ENCODE assay signal across 12 cellular contexts in the genomic region with DNA sequence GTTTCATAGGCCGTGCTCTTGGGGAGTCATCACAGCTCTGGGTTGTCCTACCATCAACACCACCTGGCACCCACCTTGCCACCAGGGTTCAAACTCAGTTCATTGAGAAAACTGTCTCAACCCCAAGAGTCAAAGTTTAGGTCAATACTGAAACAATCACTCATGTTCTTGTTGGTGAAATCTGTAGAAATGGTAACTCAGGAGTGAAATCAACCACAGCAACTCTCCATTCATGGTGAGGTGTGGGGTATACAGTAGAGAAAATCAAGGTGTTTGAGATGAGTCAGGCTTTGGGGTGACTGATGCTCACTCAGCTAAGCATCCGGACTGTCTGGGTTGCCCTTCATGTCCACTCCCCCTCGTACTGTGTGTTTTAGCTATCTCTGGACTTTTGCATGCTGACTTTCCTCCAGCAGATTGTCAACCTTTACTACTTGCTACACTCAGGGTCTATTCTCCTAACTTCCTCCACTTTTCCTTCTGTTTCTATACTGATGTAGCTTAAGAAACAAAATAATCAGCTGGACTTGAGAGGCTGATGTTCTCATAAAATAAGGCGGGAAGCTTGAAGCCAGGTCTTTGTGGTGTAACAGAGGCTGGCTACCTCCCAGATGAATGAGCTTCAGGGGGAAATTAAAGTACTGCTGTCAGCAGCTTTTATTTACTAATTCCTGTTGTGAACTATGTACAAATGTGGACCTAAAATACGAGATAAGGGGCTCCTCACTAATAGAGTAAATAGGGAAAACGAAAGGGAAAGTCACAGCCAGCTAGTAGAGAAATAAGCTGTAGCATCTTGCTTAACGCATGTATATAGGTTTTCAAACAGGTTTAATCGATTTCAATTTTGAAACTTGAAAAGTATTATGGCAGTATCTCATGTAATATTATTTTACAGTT.
DNase-seq lines count a peak whose midpoint lies in the region; ATAC-seq and TF ChIP-seq lines count a peak whose summit lies in the region.
"Had no signal": no experiment of that assay in that cellular context is flagged by ENCODE, and none has a peak within 500 bp of the region (broad histone marks: within the 10 kb centered on the region; RNA-seq: fewer than 3 reads in every experiment).

No MANE protein-coding gene starts in this region.

- intact Hi-C loops in MCF 10A (cut with micrococcal nuclease) = no loop called here
- intact Hi-C loops in breast epithelium (cut with DNase I; ENCODE audit: low total_unique reads) = loop anchor here (5.0 to 10.0 kb wide), 2 partner anchors 112 to 965 kb away; no protein-coding TSS in a partner anchor
- intact Hi-C loops in dendritic cell treated with granulocyte-macrophage colony-stimulating factor and Interleukin-4, amounts not matched to agents 40 ng/mL and 50 ng/mL, for 4 days (cut with micrococcal nuclease) = loop anchor here (10.0 kb wide), 1 partner anchor 112 kb away; no protein-coding TSS in a partner anchor
- intact Hi-C loops in dorsolateral prefrontal cortex (cut with DNase I) = loop anchor here (10.0 kb wide), 4 partner anchors 112 to 1458 kb away; partner anchors contain the start of gene KLF6 (in 1 of the 2)

- H3K27me3 Mint-ChIP-seq in MCF 10A (ENCODE audit: insufficient read depth, unreplicated experiment) = no peaks in the 10 kb centered on the region
- no peaks in the 10 kb centered on the region for H3K27me3 Mint-ChIP-seq in dendritic cell treated with granulocyte-macrophage colony-stimulating factor and Interleukin-4, amounts not matched to agents 40 ng/mL and 50 ng/mL, for 4 days
- no peaks in the 10 kb centered on the region for H3K27me3 Mint-ChIP-seq in CD8-positive, alpha-beta memory T cell

- H3K4me1 ChIP-seq in breast epithelium (no peaks in the 10 kb centered on the region), Peyer's patch (no peaks in the 10 kb centered on the region)
- no peaks in the 10 kb centered on the region for H3K4me1 ChIP-seq in CD8-positive, alpha-beta memory T cell (ENCODE audit: insufficient read depth, low read length)

- DNase-seq in MCF 10A (ENCODE audit: unreplicated experiment) (no peak), breast epithelium (ENCODE audit: low spot score in 2 of 2) (no peak), Peyer's patch (no peak), dorsolateral prefrontal cortex (no peak)
- peak; percentile 20 for DNase-seq in stimulated activated naive CD8-positive, alpha-beta T cell treated with anti-CD3 and anti-CD28 coated beads, Interleukin-15, Interleukin-2, amounts not matched to agents 100 U/mL and 50 U/mL, for 24 hours
- DNase-seq in CD8-positive, alpha-beta memory T cell = no peak
- DNase-seq: HCEC 1CT, head of caudate nucleus, NCI-H226 had no signal

- no peaks in the 10 kb centered on the region for H3K9me3 Mint-ChIP-seq in MCF 10A (ENCODE audit: unreplicated experiment)
- H3K9me3 Mint-ChIP-seq in dendritic cell treated with granulocyte-macrophage colony-stimulating factor and Interleukin-4, amounts not matched to agents 40 ng/mL and 50 ng/mL, for 4 days = no peaks in the 10 kb centered on the region
- no peaks in the 10 kb centered on the region for H3K9me3 Mint-ChIP-seq in CD8-positive, alpha-beta memory T cell

- CTCF ChIA-PET in MCF 10A (lab: Yijun Ruan, JAX) = interaction anchor here (0.6 to 1.3 kb wide), 2 partner anchors 114 to 335 kb away, joined by 3 read pairs; no protein-coding TSS in a partner anchor
- CTCF ChIA-PET in CD8-positive, alpha-beta memory T cell (lab: Charles Lee) = interaction anchor here (1.4 kb wide), 1 partner anchor 1455 kb away, joined by 5 read pairs; no protein-coding TSS in a partner anchor

- ATAC-seq in HG03520 (IDR thresholded peaks at IDR 0.05; ENCODE audit: unreplicated experiment) = peak; percentile 79
- ATAC-seq in stimulated activated naive CD8-positive, alpha-beta T cell treated with anti-CD3 and anti-CD28 coated beads, Interleukin-15, Interleukin-2, amounts not matched to agents 100 U/mL and 50 U/mL, for 24 hours = peak; percentile 89

- POLR2A ChIA-PET in MCF 10A (lab: Yijun Ruan, JAX) = interaction anchor here (0.6 to 2.3 kb wide), 3 partner anchors 11 to 140 kb away, joined by 3 to 9 read pairs (median 3); no protein-coding TSS in a partner anchor
- POLR2A ChIA-PET in CD8-positive, alpha-beta memory T cell (lab: Charles Lee) = no interaction called here

- no peaks in the 10 kb centered on the region for H3K36me3 Mint-ChIP-seq in MCF 10A (ENCODE audit: insufficient read depth, unreplicated experiment)
- H3K36me3 Mint-ChIP-seq in dendritic cell treated with granulocyte-macrophage colony-stimulating factor and Interleukin-4, amounts not matched to agents 40 ng/mL and 50 ng/mL, for 4 days (ENCODE audit: low read depth) = no peaks in the 10 kb centered on the region
- H3K36me3 Mint-ChIP-seq in CD8-positive, alpha-beta memory T cell = no peaks in the 10 kb centered on the region

- H3K4me1 Mint-ChIP-seq in MCF 10A (ENCODE audit: insufficient read depth, unreplicated experiment) = peaks cover 17% of the 10 kb centered on the region
- peaks cover 14% of the 10 kb centered on the region for H3K4me1 Mint-ChIP-seq in dendritic cell treated with granulocyte-macrophage colony-stimulating factor and Interleukin-4, amounts not matched to agents 40 ng/mL and 50 ng/mL, for 4 days (ENCODE audit: low read depth)
- H3K4me1 Mint-ChIP-seq in CD8-positive, alpha-beta memory T cell = peaks cover 8 to 24% (median 18%) of the 10 kb centered on the region in 3 donors

- H3K27ac ChIP-seq in breast epithelium (no peak overlapping the region), Peyer's patch (no peak overlapping the region), dorsolateral prefrontal cortex (no peak overlapping the region)
- H3K27ac ChIP-seq in CD8-positive, alpha-beta memory T cell (ENCODE audit: low read depth, low read length) = no peak overlapping the region
- H3K27ac ChIP-seq: BLaER1 had no signal

- H3K9me3 ChIP-seq in breast epithelium (no peaks in the 10 kb centered on the region), Peyer's patch (no peaks in the 10 kb centered on the region)
- no peaks in the 10 kb centered on the region for H3K9me3 ChIP-seq in CD8-positive, alpha-beta memory T cell (ENCODE audit: low read length)
- H3K9me3 ChIP-seq: BLaER1 had no signal

- no peak overlapping the region for H3K4me3 Mint-ChIP-seq in MCF 10A (ENCODE audit: unreplicated experiment)
- H3K4me3 Mint-ChIP-seq in dendritic cell treated with granulocyte-macrophage colony-stimulating factor and Interleukin-4, amounts not matched to agents 40 ng/mL and 50 ng/mL, for 4 days = no peak overlapping the region
- peak overlapping the region in 3 of 7 donors; percentile 4 to 39 (median 11) for H3K4me3 Mint-ChIP-seq in CD8-positive, alpha-beta memory T cell

- TF ChIP-seq POLR2A in breast epithelium (IDR thresholded peaks at IDR 0.05) (no peak), Peyer's patch (IDR thresholded peaks at IDR 0.05) (no peak)

- H3K36me3 ChIP-seq in breast epithelium (no peaks in the 10 kb centered on the region), Peyer's patch (no peaks in the 10 kb centered on the region)
- H3K36me3 ChIP-seq in CD8-positive, alpha-beta memory T cell (ENCODE audit: insufficient read depth, low read length) = no peaks in the 10 kb centered on the region
- H3K36me3 ChIP-seq: BLaER1 had no signal

- TF ChIP-seq CTCF in MCF 10A (IDR thresholded peaks at IDR 0.05; ENCODE audit: unreplicated experiment) (no peak), breast epithelium (IDR thresholded peaks at IDR 0.05) (no peak), Peyer's patch (IDR thresholded peaks at IDR 0.05) (no peak), dorsolateral prefrontal cortex (IDR thresholded peaks at IDR 0.05 in 54 of 56, conservative IDR thresholded peaks at IDR 0.05 in 2 of 56; ENCODE audit: low read depth in 1 of 56, partially characterized antibody in 56 of 56) (no peak)

- no TSS peak for BruUV-seq in MCF 10A (replicated peaks; lab: Mats Ljungman, UMichigan)

- no peak overlapping the region for H3K4me3 ChIP-seq in breast epithelium
- H3K4me3 ChIP-seq in Peyer's patch = no peak overlapping the region
- H3K4me3 ChIP-seq in CD8-positive, alpha-beta memory T cell (ENCODE audit: low read length) = no peak overlapping the region
- no peak overlapping the region for H3K4me3 ChIP-seq in dorsolateral prefrontal cortex
- H3K4me3 ChIP-seq: BLaER1 had no signal

- peak overlapping the region; percentile 57 for H3K27ac Mint-ChIP-seq in MCF 10A (ENCODE audit: low read depth, unreplicated experiment)
- H3K27ac Mint-ChIP-seq in dendritic cell treated with granulocyte-macrophage colony-stimulating factor and Interleukin-4, amounts not matched to agents 40 ng/mL and 50 ng/mL, for 4 days = peak overlapping the region; percentile 25
- H3K27ac Mint-ChIP-seq in CD8-positive, alpha-beta memory T cell = peak overlapping the region in 1 of 8 donors; percentile 70

- H3K27me3 ChIP-seq in breast epithelium (no peaks in the 10 kb centered on the region), Peyer's patch (no peaks in the 10 kb centered on the region), dorsolateral prefrontal cortex (no peaks in the 10 kb centered on the region)
- no peaks in the 10 kb centered on the region for H3K27me3 ChIP-seq in CD8-positive, alpha-beta memory T cell (ENCODE audit: insufficient read depth, low read length, poor library complexity, severe bottlenecking)
- H3K27me3 ChIP-seq: BLaER1 had no signal
